In genomic region chr22:29314537-29315285, GRCh38 we compare ENCODE assay signal across 8 cellular contexts. TPM values are rescaled to one million over a fixed set of nuclear protein-coding genes. Genes with fewer than 3 reads are reported as not detected.
DNase-seq lines count a peak whose midpoint lies in the region; ATAC-seq and TF ChIP-seq lines count a peak whose summit lies in the region.

No MANE protein-coding gene starts in this region.

- peaks cover 30% of the 10 kb centered on the region for H3K27me3 ChIP-seq in suprapubic skin

- peak overlapping the region; percentile 52 for H3K4me3 ChIP-seq in suprapubic skin

- H3K4me1 Mint-ChIP-seq in activated CD4-positive, alpha-beta memory T cell treated with anti-CD3 and anti-CD28 coated beads, Interleukin-2, amount 10 ng/mL, durations not matched to agents 7 days and 5 days: peaks cover 39% of the 10 kb centered on the region

- H3K4me3 Mint-ChIP-seq in activated CD4-positive, alpha-beta memory T cell treated with anti-CD3 and anti-CD28 coated beads, Interleukin-2, amount 10 ng/mL, durations not matched to agents 7 days and 5 days: peak overlapping the region; percentile 13

- intact Hi-C loops in left colon (cut with DNase I, micrococcal nuclease): no loop called here

- H3K9me3 Mint-ChIP-seq in activated CD4-positive, alpha-beta memory T cell treated with anti-CD3 and anti-CD28 coated beads, Interleukin-2, amount 10 ng/mL, durations not matched to agents 7 days and 5 days: no peaks in the 10 kb centered on the region

- peaks cover 59% of the 10 kb centered on the region for H3K4me1 ChIP-seq in suprapubic skin

- TF ChIP-seq POLR2A in suprapubic skin (IDR thresholded peaks at IDR 0.05): no peak

- no peak for TF ChIP-seq CTCF in suprapubic skin (IDR thresholded peaks at IDR 0.05)

- ATAC-seq in left colon: peak; percentile 33

- peaks cover 46% of the 10 kb centered on the region for H3K27me3 Mint-ChIP-seq in activated CD4-positive, alpha-beta memory T cell treated with anti-CD3 and anti-CD28 coated beads, Interleukin-2, amount 10 ng/mL, durations not matched to agents 7 days and 5 days

- TF ChIP-seq EP300 in suprapubic skin (IDR thresholded peaks at IDR 0.05): no peak

- CTCF ChIA-PET in activated CD4-positive, alpha-beta memory T cell treated with anti-CD3 and anti-CD28 coated beads, Interleukin-2, amount 10 ng/mL, durations not matched to agents 7 days and 5 days (lab: Charles Lee): interaction anchor here (0.6 to 1.6 kb wide), 2 partner anchors 8 to 308 kb away, joined by 6 to 7 read pairs; no protein-coding TSS in a partner anchor

- no peak overlapping the region for H3K27ac Mint-ChIP-seq in activated CD4-positive, alpha-beta memory T cell treated with anti-CD3 and anti-CD28 coated beads, Interleukin-2, amount 10 ng/mL, durations not matched to agents 7 days and 5 days

- 23% methylated on average over 7 of the region's 69 CpGs for WGBS in suprapubic skin

- H3K27ac ChIP-seq in suprapubic skin: no peak overlapping the region

- peak; percentile 59 for DNase-seq in activated CD8-positive, alpha-beta memory T cell treated with anti-CD3 and anti-CD28 coated beads, Interleukin-2, amount 50 U/mL, for 48 hours
- DNase-seq in activated CD8-positive, alpha-beta memory T cell treated with anti-CD3 and anti-CD28 coated beads, Interleukin-2, amount 50 U/mL, for 4 hours: no peak
- no peak for DNase-seq in activated CD4-positive, alpha-beta memory T cell treated with anti-CD3 and anti-CD28 coated beads, Interleukin-2, amount 10 ng/mL, durations not matched to agents 7 days and 5 days
- peak; percentile 28 to 53 for DNase-seq in left colon
- peak; percentile 72 to 78 for DNase-seq in suprapubic skin (ENCODE audit: low spot score in 2 of 2)
- no peak for DNase-seq in NCI-H774 (lab: John Stamatoyannopoulos, UW)
- DNase-seq in DMS79 treated with DMSO at 0.1 percent for 48 hours (lab: John Stamatoyannopoulos, UW): no peak
- DNase-seq in MV-4-11 (lab: John Stamatoyannopoulos, UW): no peak

- H3K36me3 Mint-ChIP-seq in activated CD4-positive, alpha-beta memory T cell treated with anti-CD3 and anti-CD28 coated beads, Interleukin-2, amount 10 ng/mL, durations not matched to agents 7 days and 5 days (ENCODE audit: low read depth): peaks cover 4% of the 10 kb centered on the region

- no peaks in the 10 kb centered on the region for H3K36me3 ChIP-seq in suprapubic skin

- POLR2A ChIA-PET in activated CD4-positive, alpha-beta memory T cell treated with anti-CD3 and anti-CD28 coated beads, Interleukin-2, amount 10 ng/mL, durations not matched to agents 7 days and 5 days (lab: Charles Lee): interaction anchor here (1.0 to 1.5 kb wide), 2 partner anchors 9 kb away, joined by 3 read pairs; partner anchors contain the start of gene GAS2L1

- H3K9me3 ChIP-seq in suprapubic skin: no peaks in the 10 kb centered on the region

RNA-seq across cellular contexts. Expression of gene RASL10A, which starts 0.8 kb away (rescaled TPM):
- under 1 TPM; 0.38 to 0.78 TPM for total RNA-seq in activated CD4-positive, alpha-beta memory T cell treated with anti-CD3 and anti-CD28 coated beads, Interleukin-2, amount 10 ng/mL, durations not matched to agents 7 days and 5 days
- total RNA-seq in left colon (1 to 10 TPM; 1.1 to 1.7 TPM), suprapubic skin (1 to 10 TPM in 2 of 4 donors, under 1 TPM in 2; 0.34 to 1.7 (median 0.95) TPM)

RNA-seq across cellular contexts. Expression of gene GAS2L1, which starts 8.3 kb away (rescaled TPM):
- 10 to 100 TPM; 22.5 to 23.4 TPM for total RNA-seq in activated CD4-positive, alpha-beta memory T cell treated with anti-CD3 and anti-CD28 coated beads, Interleukin-2, amount 10 ng/mL, durations not matched to agents 7 days and 5 days
- total RNA-seq in left colon: 10 to 100 TPM; 19.7 to 32.3 TPM
- total RNA-seq in suprapubic skin: 10 to 100 TPM; 49.0 to 94.8 (median 85.4) TPM

RNA-seq across cellular contexts. Expression of gene EWSR1, which starts 46.6 kb away (rescaled TPM):
- total RNA-seq in activated CD4-positive, alpha-beta memory T cell treated with anti-CD3 and anti-CD28 coated beads, Interleukin-2, amount 10 ng/mL, durations not matched to agents 7 days and 5 days: 100 to 1,000 TPM; 308 to 311 TPM
- total RNA-seq in left colon (100 to 1,000 TPM; 158 to 192 TPM), suprapubic skin (100 to 1,000 TPM; 132 to 308 (median 170) TPM)

RNA-seq across cellular contexts. Expression of gene RHBDD3, which starts 46.9 kb away (rescaled TPM):
- 10 to 100 TPM; 27.8 to 28.8 TPM for total RNA-seq in activated CD4-positive, alpha-beta memory T cell treated with anti-CD3 and anti-CD28 coated beads, Interleukin-2, amount 10 ng/mL, durations not matched to agents 7 days and 5 days
- 10 to 100 TPM; 13.4 to 19.7 TPM for total RNA-seq in left colon
- 10 to 100 TPM; 10.1 to 22.7 (median 17.2) TPM for total RNA-seq in suprapubic skin

Comparison
In these comparisons a context has a peak if more than half of its experiments do, and no peak if none do; other contexts are left out.
1. DNase-seq: peak in activated CD8-positive, alpha-beta memory T cell treated with anti-CD3 and anti-CD28 coated beads, Interleukin-2, amount 50 U/mL, for 48 hours (single experiment), left colon (2 of 2) and suprapubic skin (2 of 2); none in activated CD8-positive, alpha-beta memory T cell treated with anti-CD3 and anti-CD28 coated beads, Interleukin-2, amount 50 U/mL, for 4 hours (single experiment), activated CD4-positive, alpha-beta memory T cell treated with anti-CD3 and anti-CD28 coated beads, Interleukin-2, amount 10 ng/mL, durations not matched to agents 7 days and 5 days (single experiment), NCI-H774 (single experiment), DMS79 treated with DMSO at 0.1 percent for 48 hours (single experiment) and MV-4-11 (single experiment).